17 cellular contexts compared by ENCODE assay signal in genomic region chr2:102037681-102038080, GRCh38. TPM values are rescaled to one million over a fixed set of nuclear protein-coding genes. Genes with fewer than 3 reads are reported as not detected.
A peak's percentile ranks its signal among the peaks of the same experiment; 100 is the strongest.
DNase-seq lines count a peak whose midpoint lies in the region; ATAC-seq, FAIRE-seq and TF ChIP-seq lines count a peak whose summit lies in the region.
"Had no signal": no experiment of that assay in that cellular context is flagged by ENCODE, and none has a peak within 500 bp of the region (broad histone marks: within the 10 kb centered on the region; RNA-seq: fewer than 3 reads in every experiment).

No MANE protein-coding gene starts in this region.

- peaks cover 29% of the 10 kb centered on the region for H3K4me1 Mint-ChIP-seq in nephron progenitor cell

- H4K20me1 ChIP-seq in osteoblast (ENCODE audit: insufficient read depth, low read length), result no peaks in the 10 kb centered on the region

- H3K36me3 ChIP-seq in ascending aorta (no peaks in the 10 kb centered on the region), osteoblast (ENCODE audit: insufficient read depth, low read length) (no peaks in the 10 kb centered on the region), uterus (no peaks in the 10 kb centered on the region)

- H3K4me3 ChIP-seq in ascending aorta, result peak overlapping the region in 1 of 2 donors; percentile 34
- H3K4me3 ChIP-seq in osteoblast (ENCODE audit: insufficient read depth, low read length), result peak overlapping the region; percentile 35
- no peak overlapping the region for H3K4me3 ChIP-seq in uterus

- peak overlapping the region; percentile 62 for H2AFZ ChIP-seq in osteoblast (ENCODE audit: low read length)

- DNase-seq in ascending aorta (ENCODE audit: low spot score in 2 of 2), result peak in 1 of 2 donors; percentile 77
- DNase-seq in fibroblast of the conjunctiva (ENCODE audit: low read depth), result peak; percentile 85
- DNase-seq in osteoblast (ENCODE audit: insufficient read length, low spot score, missing footprints), result peak; percentile 61
- DNase-seq in uterus, result peak in 1 of 2 donors; percentile 53
- no peak for DNase-seq in nephron progenitor cell
- no peak for DNase-seq in urothelium cell line (ENCODE audit: low spot score)
- DNase-seq: activated CD4-positive, alpha-beta T cell treated with anti-CD3 and anti-CD28 coated beads, Interleukin-2, amount 50 U/mL, for 1 hour; activated gamma-delta T cell treated with Interleukin-2 at 50 U/mL for 16 hours; head of caudate nucleus; MV-4-11; NCI-H345; PC-3; posterior cingulate gyrus; stimulated activated naive CD8-positive, alpha-beta T cell treated with anti-CD3 and anti-CD28 coated beads, Interleukin-15, amount 100 ng/mL, for 72 hours; T-helper 17 cell had no signal

- H3K79me2 ChIP-seq in osteoblast (ENCODE audit: insufficient read depth, low read length), result no peaks in the 10 kb centered on the region

- TF ChIP-seq POLR2A in uterus (IDR thresholded peaks at IDR 0.05), result no peak

- H3K4me1 ChIP-seq in ascending aorta (peaks cover 0 to 27% of the 10 kb centered on the region in 2 donors), osteoblast (ENCODE audit: insufficient read depth, low read length) (peaks cover 53% of the 10 kb centered on the region), uterus (peaks cover 0 to 5% of the 10 kb centered on the region in 2 donors)

- no peak overlapping the region for H3K4me3 Mint-ChIP-seq in nephron progenitor cell
- H3K4me3 Mint-ChIP-seq: stimulated activated naive CD8-positive, alpha-beta T cell treated with anti-CD3 and anti-CD28 coated beads, Interleukin-15, amount 100 ng/mL, for 72 hours; T-helper 17 cell had no signal

- H3K36me3 Mint-ChIP-seq in nephron progenitor cell (ENCODE audit: low read depth), result no peaks in the 10 kb centered on the region

- no peak for FAIRE-seq in urothelium cell line (lab: Jason Lieb, UNC)
- FAIRE-seq: colon had no signal

- intact Hi-C loops in ascending aorta (cut with DNase I), result loop anchor here (1.0 kb wide), 1 partner anchor 27 kb away; no protein-coding TSS in a partner anchor
- intact Hi-C loops in uterus (cut with DNase I; ENCODE audit: low total_unique reads), result no loop called here

- TF ChIP-seq CTCF in ascending aorta (IDR thresholded peaks at IDR 0.05) (no peak), osteoblast (IDR thresholded peaks at IDR 0.05; ENCODE audit: extremely low read depth, low read depth, low read length) (no peak), uterus (IDR thresholded peaks at IDR 0.05) (no peak), nephron progenitor cell (IDR thresholded peaks at IDR 0.05) (no peak)

- no peak for ATAC-seq in GM21786 (IDR thresholded peaks at IDR 0.05; ENCODE audit: unreplicated experiment)
- ATAC-seq: PC-3; stimulated activated naive CD8-positive, alpha-beta T cell treated with anti-CD3 and anti-CD28 coated beads, Interleukin-15, amount 100 ng/mL, for 72 hours; T-helper 17 cell had no signal

- H3K9me3 Mint-ChIP-seq in nephron progenitor cell, result peaks cover 43% of the 10 kb centered on the region

- no peak overlapping the region for H3K27ac Mint-ChIP-seq in nephron progenitor cell
- H3K27ac Mint-ChIP-seq: stimulated activated naive CD8-positive, alpha-beta T cell treated with anti-CD3 and anti-CD28 coated beads, Interleukin-15, amount 100 ng/mL, for 72 hours; T-helper 17 cell had no signal

- peak overlapping the region; percentile 79 for H3K4me2 ChIP-seq in osteoblast (ENCODE audit: insufficient read depth, low read length)

- no peaks in the 10 kb centered on the region for H3K27me3 ChIP-seq in ascending aorta
- H3K27me3 ChIP-seq in osteoblast (ENCODE audit: insufficient read depth, low read length), result no peaks in the 10 kb centered on the region
- no peaks in the 10 kb centered on the region for H3K27me3 ChIP-seq in uterus

- H3K27ac ChIP-seq in ascending aorta (peak overlapping the region; percentile 78 to 89), osteoblast (ENCODE audit: low read depth, low read length) (peak overlapping the region; percentile 89), uterus (peak overlapping the region; percentile 75 to 88)

- peaks cover 3% of the 10 kb centered on the region for H3K27me3 Mint-ChIP-seq in nephron progenitor cell (ENCODE audit: low read depth, poor library complexity)

- no peaks in the 10 kb centered on the region for H3K9me3 ChIP-seq in ascending aorta
- no peaks in the 10 kb centered on the region for H3K9me3 ChIP-seq in osteoblast (ENCODE audit: low read depth, low read length)
- H3K9me3 ChIP-seq in uterus, result no peaks in the 10 kb centered on the region

RNA-seq across cellular contexts. Expression of gene IL1R2, which starts 45.9 kb away (rescaled TPM):
- total RNA-seq in ascending aorta (25.4 TPM), osteoblast (0.36 and 0.88 TPM in 2 replicates), uterus (1 to 10 TPM; 2.9 to 8.2 (median 4.9) TPM)

Comparison
In these comparisons a context has a peak if more than half of its experiments do, and no peak if none do; other contexts are left out.
1. DNase-seq: peak in fibroblast of the conjunctiva (single experiment) and osteoblast (single experiment); none in nephron progenitor cell (single experiment) and urothelium cell line (single experiment).
2. Peak in every context shown above with its lines, with median percentiles within 50 percentile points of each other: H3K27ac ChIP-seq.